Comparison of ENCODE assay signal across 1 cellular context in genomic region chr15:64985382-64986033, GRCh38.
TF ChIP-seq lines count a peak whose summit lies in the region.

No MANE protein-coding gene starts in this region.

TF ChIP-seq in HepG2, 621 proteins besides CTCF, POLR2A, EP300 and RAD21 (continues in another document):
- TF ChIP-seq ZC3H4 (CRISPR knock-in tag; IDR thresholded peaks at IDR 0.05; ENCODE audit: borderline replicate concordance), result no peak
- no peak for TF ChIP-seq ZNF580 (CRISPR knock-in tag; IDR thresholded peaks at IDR 0.05; ENCODE audit: borderline replicate concordance, low read depth)
- no peak for TF ChIP-seq NFATC3 (CRISPR knock-in tag; IDR thresholded peaks at IDR 0.05)
- no peak for TF ChIP-seq KLF13 (CRISPR knock-in tag; IDR thresholded peaks at IDR 0.05)
- TF ChIP-seq MLLT10 (CRISPR knock-in tag; IDR thresholded peaks at IDR 0.05), result no peak
- peak; percentile 17; the same call in 1 of the 2 replicates for TF ChIP-seq CEBPG (CRISPR knock-in tag; IDR thresholded peaks at IDR 0.05)
- peak; percentile 27; the same call in 1 of the 2 replicates for TF ChIP-seq HNF4A (CRISPR knock-in tag; IDR thresholded peaks at IDR 0.05)
- TF ChIP-seq SAFB2 (CRISPR knock-in tag; IDR thresholded peaks at IDR 0.05; ENCODE audit: borderline replicate concordance, low read depth), result no peak
- peak; percentile 65 for TF ChIP-seq ARID5B (CRISPR knock-in tag; IDR thresholded peaks at IDR 0.05)
- no peak for TF ChIP-seq ZNF558 (CRISPR knock-in tag; IDR thresholded peaks at IDR 0.05; ENCODE audit: borderline replicate concordance)
- no peak for TF ChIP-seq MYC (CRISPR knock-in tag; IDR thresholded peaks at IDR 0.05; ENCODE audit: borderline replicate concordance)
- no peak for TF ChIP-seq ZMYM3 (CRISPR knock-in tag; IDR thresholded peaks at IDR 0.05)
- 0 out of 2 replicates have a peak, but pooled peaks have one; percentile 21 for TF ChIP-seq HOXD1 (CRISPR knock-in tag; IDR thresholded peaks at IDR 0.05)
- TF ChIP-seq NBN (conservative IDR thresholded peaks at IDR 0.05), result no peak
- TF ChIP-seq KDM2A (CRISPR knock-in tag; IDR thresholded peaks at IDR 0.05; ENCODE audit: borderline replicate concordance, low read depth), result no peak
- no peak for TF ChIP-seq CHCHD3 (CRISPR knock-in tag; IDR thresholded peaks at IDR 0.05)
- no peak for TF ChIP-seq NR0B2 (CRISPR knock-in tag; IDR thresholded peaks at IDR 0.05)
- TF ChIP-seq RNF219 (CRISPR knock-in tag; IDR thresholded peaks at IDR 0.05), result no peak
- no peak for TF ChIP-seq HNRNPUL1 (IDR thresholded peaks at IDR 0.05; ENCODE audit: low read depth, low read length)
- TF ChIP-seq IKZF1 (IDR thresholded peaks at IDR 0.05), result no peak
- TF ChIP-seq MAX (IDR thresholded peaks at IDR 0.05), result 0 out of 2 replicates have a peak, but pooled peaks have one; percentile 26
- no peak for TF ChIP-seq ZMAT3 (CRISPR knock-in tag; conservative IDR thresholded peaks at IDR 0.05)
- TF ChIP-seq SRSF4 (IDR thresholded peaks at IDR 0.05; ENCODE audit: low read depth, low read length, poor library complexity, severe bottlenecking), result no peak
- TF ChIP-seq ZNF292 (CRISPR knock-in tag; IDR thresholded peaks at IDR 0.05; ENCODE audit: borderline replicate concordance, low read depth), result no peak
- no peak for TF ChIP-seq ZNF263 (CRISPR knock-in tag; IDR thresholded peaks at IDR 0.05)
- TF ChIP-seq TOE1 (CRISPR knock-in tag; IDR thresholded peaks at IDR 0.05), result no peak
- TF ChIP-seq KLF15 (CRISPR knock-in tag; IDR thresholded peaks at IDR 0.05; ENCODE audit: borderline replicate concordance), result no peak
- TF ChIP-seq ZNF207 (IDR thresholded peaks at IDR 0.05; ENCODE audit: borderline replicate concordance), result no peak
- TF ChIP-seq ZNF766 (CRISPR knock-in tag; IDR thresholded peaks at IDR 0.05; ENCODE audit: borderline replicate concordance), result no peak
- TF ChIP-seq ZNF17 (CRISPR knock-in tag; IDR thresholded peaks at IDR 0.05), result no peak
- no peak for TF ChIP-seq ZKSCAN1 (IDR thresholded peaks at IDR 0.05; ENCODE audit: low read length)
- peak; percentile 58; the same call in 1 of the 2 replicates for TF ChIP-seq GATAD2A (CRISPR knock-in tag; IDR thresholded peaks at IDR 0.05)
- no peak for TF ChIP-seq RERE (CRISPR knock-in tag; IDR thresholded peaks at IDR 0.05; ENCODE audit: low read depth)
- TF ChIP-seq ZNF430 (CRISPR knock-in tag; IDR thresholded peaks at IDR 0.05), result 0 out of 2 replicates have a peak, but pooled peaks have one; percentile 45
- no peak for TF ChIP-seq HIVEP1 (CRISPR knock-in tag; IDR thresholded peaks at IDR 0.05)
- no peak for TF ChIP-seq ZNF674 (CRISPR knock-in tag; IDR thresholded peaks at IDR 0.05; ENCODE audit: low read depth)
- no peak for TF ChIP-seq ATF6 (CRISPR knock-in tag; conservative IDR thresholded peaks at IDR 0.05)
- TF ChIP-seq ZNF761 (CRISPR knock-in tag; conservative IDR thresholded peaks at IDR 0.05), result no peak
- TF ChIP-seq GTF2F1 (IDR thresholded peaks at IDR 0.05; ENCODE audit: low read length), result no peak
- TF ChIP-seq DMTF1 (CRISPR knock-in tag; IDR thresholded peaks at IDR 0.05), result no peak
- TF ChIP-seq PPARG (CRISPR knock-in tag; conservative IDR thresholded peaks at IDR 0.05), result peak; percentile 37; the same call in 1 of the 2 replicates
- TF ChIP-seq ZFY (CRISPR knock-in tag; IDR thresholded peaks at IDR 0.05), result peak; percentile 32; the same call in 1 of the 2 replicates
- TF ChIP-seq ZBTB46 (CRISPR knock-in tag; IDR thresholded peaks at IDR 0.05; ENCODE audit: borderline replicate concordance), result no peak
- no peak for TF ChIP-seq ZNF772 (CRISPR knock-in tag; IDR thresholded peaks at IDR 0.05)
- no peak for TF ChIP-seq REL (CRISPR knock-in tag; conservative IDR thresholded peaks at IDR 0.05)
- TF ChIP-seq ZBTB26 (CRISPR knock-in tag; IDR thresholded peaks at IDR 0.05; ENCODE audit: borderline replicate concordance), result no peak
